In genomic region chr6:158688860-158689259, GRCh38 we compare ENCODE assay signal across 2 cellular contexts.
TF ChIP-seq lines count a peak whose summit lies in the region.

No MANE protein-coding gene starts in this region.

TF ChIP-seq in HEK293, 187 proteins besides CTCF, POLR2A, EP300 and RAD21:
- 0 out of 2 replicates have a peak, but pooled peaks have one; percentile 28 for TF ChIP-seq ZNF350 (tag by site-specific recombination; IDR thresholded peaks at IDR 0.05)
- TF ChIP-seq IKZF3 (tag by site-specific recombination; IDR thresholded peaks at IDR 0.05), result no peak
- no peak for TF ChIP-seq KLF9 (tag by site-specific recombination; IDR thresholded peaks at IDR 0.05; ENCODE audit: low read depth)
- TF ChIP-seq PRDM6 (tag by site-specific recombination; IDR thresholded peaks at IDR 0.05), result no peak
- TF ChIP-seq MEIS1 (CRISPR knock-in tag; IDR thresholded peaks at IDR 0.05; ENCODE audit: borderline replicate concordance), result no peak
- no peak for TF ChIP-seq ZNF354C (tag by site-specific recombination; IDR thresholded peaks at IDR 0.05; ENCODE audit: borderline replicate concordance, low read depth)
- no peak for TF ChIP-seq ZNF138 (tag by site-specific recombination; IDR thresholded peaks at IDR 0.05; ENCODE audit: borderline replicate concordance)

TF ChIP-seq in K562, 482 proteins besides CTCF, POLR2A, EP300 and RAD21:
- TF ChIP-seq FOXJ2 (tag; IDR thresholded peaks at IDR 0.05) (0 out of 2 replicates have a peak, but pooled peaks have one; percentile 19), PPARD (CRISPR knock-in tag; IDR thresholded peaks at IDR 0.05) (no peak), CBX8 (IDR thresholded peaks at IDR 0.05; ENCODE audit: borderline replicate concordance, extremely low read depth, low read depth, low read length, poor library complexity, severe bottlenecking) (peak; percentile 45)
